ENCODE assay signal across 8 cellular contexts in the genomic region with DNA sequence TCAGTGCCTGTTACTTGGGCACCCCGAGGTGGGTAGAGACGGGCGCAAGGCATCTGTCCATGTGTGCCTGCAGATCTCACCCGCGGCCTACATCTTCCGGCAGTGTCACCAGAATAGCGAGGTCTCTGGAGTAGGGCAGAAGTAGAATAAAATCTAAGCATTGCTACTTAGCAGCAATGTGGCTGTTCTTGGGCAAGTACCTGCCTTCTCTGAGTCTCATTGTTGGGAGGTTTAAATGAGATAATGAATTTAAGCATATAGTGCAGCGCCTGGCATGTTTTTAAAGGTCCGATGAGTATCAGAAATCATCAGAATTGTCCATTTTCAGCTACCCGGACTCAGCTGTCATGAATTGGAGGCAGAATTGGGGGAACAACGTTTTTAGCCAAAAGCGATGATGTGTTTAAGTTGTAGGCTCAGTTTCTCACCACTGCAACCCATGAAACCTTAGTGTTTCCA. TPM values are rescaled to one million over a fixed set of nuclear protein-coding genes. Genes with fewer than 3 reads are reported as not detected.
A peak's percentile ranks its signal among the peaks of the same experiment; 100 is the strongest.
DNase-seq lines count a peak whose midpoint lies in the region; ATAC-seq and TF ChIP-seq lines count a peak whose summit lies in the region.

No MANE protein-coding gene starts in this region.

- no peak for TF ChIP-seq CTCF in SU-DHL-6 (IDR thresholded peaks at IDR 0.05; ENCODE audit: insufficient read depth, low read length, poor library complexity, severe bottlenecking)
- TF ChIP-seq CTCF in foreskin fibroblast (IDR thresholded peaks at IDR 0.05; ENCODE audit: low read depth, low read length) = no peak

- no peak for ATAC-seq in GM21619 (IDR thresholded peaks at IDR 0.05; ENCODE audit: unreplicated experiment)

- DNase-seq in activated CD4-positive, alpha-beta T cell treated with anti-CD3 and anti-CD28 coated beads, Interleukin-2, amount 10 ng/mL, durations not matched to agents 24 days and 14 days = peak; percentile 62
- DNase-seq in activated CD4-positive, alpha-beta T cell treated with anti-CD3 and anti-CD28 coated beads, Interleukin-2, amount 50 U/mL, for 4 hours = no peak
- DNase-seq in foreskin fibroblast (no peak), skeletal muscle cell (ENCODE audit: low read depth) (no peak), occipital lobe (lab: John Stamatoyannopoulos, UW) (no peak), mesenteric fat pad (ENCODE audit: low spot score) (no peak)

- peak overlapping the region; percentile 93 for H2AFZ ChIP-seq in SU-DHL-6 (ENCODE audit: low read depth, low read length, severe bottlenecking)

- peaks cover 20% of the 10 kb centered on the region for H3K79me2 ChIP-seq in SU-DHL-6 (ENCODE audit: insufficient read depth, low read length)

- H3K9me2 ChIP-seq in SU-DHL-6 (replicated peaks; ENCODE audit: insufficient read depth, low read length) = no peaks in the 10 kb centered on the region

- H3K9me3 ChIP-seq in SU-DHL-6 (ENCODE audit: insufficient read depth, low read length) = no peaks in the 10 kb centered on the region

- peak overlapping the region; percentile 81 for H3K4me2 ChIP-seq in SU-DHL-6 (ENCODE audit: low read depth, low read length, poor library complexity, severe bottlenecking)

- H4K20me1 ChIP-seq in SU-DHL-6 (ENCODE audit: low read depth, low read length) = no peaks in the 10 kb centered on the region

- H3K27ac Mint-ChIP-seq in activated CD4-positive, alpha-beta T cell treated with anti-CD3 and anti-CD28 coated beads, Interleukin-2, amount 10 ng/mL, durations not matched to agents 24 days and 14 days = peak overlapping the region; percentile 98

- peaks cover 7% of the 10 kb centered on the region; the same call in 1 of the 2 replicates for H3F3A ChIP-seq in SU-DHL-6 (ENCODE audit: insufficient read depth)

- H3K27me3 Mint-ChIP-seq in activated CD4-positive, alpha-beta T cell treated with anti-CD3 and anti-CD28 coated beads, Interleukin-2, amount 10 ng/mL, durations not matched to agents 24 days and 14 days = no peaks in the 10 kb centered on the region

- peaks cover 6% of the 10 kb centered on the region for H3K36me3 Mint-ChIP-seq in activated CD4-positive, alpha-beta T cell treated with anti-CD3 and anti-CD28 coated beads, Interleukin-2, amount 10 ng/mL, durations not matched to agents 24 days and 14 days (ENCODE audit: low read depth)

- peak overlapping the region; percentile 71 for H3K9ac ChIP-seq in SU-DHL-6 (ENCODE audit: low read length)

- peaks cover 13% of the 10 kb centered on the region for H3K4me1 Mint-ChIP-seq in activated CD4-positive, alpha-beta T cell treated with anti-CD3 and anti-CD28 coated beads, Interleukin-2, amount 10 ng/mL, durations not matched to agents 24 days and 14 days

- H3K27me3 ChIP-seq in SU-DHL-6 (ENCODE audit: low read length) = no peaks in the 10 kb centered on the region

- H3K4me3 ChIP-seq in SU-DHL-6 (ENCODE audit: insufficient read depth, low read length, poor library complexity, severe bottlenecking) = peak overlapping the region; percentile 75
- peak overlapping the region; percentile 97 to 98 for H3K4me3 ChIP-seq in foreskin fibroblast (ENCODE audit: low read depth in 1 of 2, low read length in 2 of 2)
- peak overlapping the region; percentile 92 for H3K4me3 ChIP-seq in skeletal muscle cell (ENCODE audit: low read depth, low read length)

- peak overlapping the region; percentile 98 for H3K4me3 Mint-ChIP-seq in activated CD4-positive, alpha-beta T cell treated with anti-CD3 and anti-CD28 coated beads, Interleukin-2, amount 10 ng/mL, durations not matched to agents 24 days and 14 days

- H3K36me3 ChIP-seq in SU-DHL-6 (ENCODE audit: low read length) = no peaks in the 10 kb centered on the region

- no peaks in the 10 kb centered on the region for H3K9me3 Mint-ChIP-seq in activated CD4-positive, alpha-beta T cell treated with anti-CD3 and anti-CD28 coated beads, Interleukin-2, amount 10 ng/mL, durations not matched to agents 24 days and 14 days

- H3K27ac ChIP-seq in SU-DHL-6 (ENCODE audit: low read depth, low read length) = peak overlapping the region; percentile 72

- intact Hi-C loops in activated CD4-positive, alpha-beta T cell treated with anti-CD3 and anti-CD28 coated beads, Interleukin-2, amount 10 ng/mL, durations not matched to agents 24 days and 14 days (cut with micrococcal nuclease) = loop anchor here (5.0 kb wide), 1 partner anchor 256 kb away; a partner anchor contains a TSS

RNA-seq across cellular contexts. Expression of a gene that starts 0.8 kb away (rescaled TPM):
- 38.2 and 40.0 TPM in 2 replicates for total RNA-seq in activated CD4-positive, alpha-beta T cell treated with anti-CD3 and anti-CD28 coated beads, Interleukin-2, amount 10 ng/mL, durations not matched to agents 24 days and 14 days
- total RNA-seq in occipital lobe = 22.0 TPM
- 22.0 TPM for total RNA-seq in mesenteric fat pad

RNA-seq across cellular contexts. Expression of a gene that starts 27.2 kb away (rescaled TPM):
- 1.6 and 2.0 TPM in 2 replicates for total RNA-seq in activated CD4-positive, alpha-beta T cell treated with anti-CD3 and anti-CD28 coated beads, Interleukin-2, amount 10 ng/mL, durations not matched to agents 24 days and 14 days
- 7.3 TPM for total RNA-seq in occipital lobe
- not detected for total RNA-seq in mesenteric fat pad

RNA-seq across cellular contexts. Expression of a gene that starts 49.2 kb away (rescaled TPM):
- total RNA-seq in activated CD4-positive, alpha-beta T cell treated with anti-CD3 and anti-CD28 coated beads, Interleukin-2, amount 10 ng/mL, durations not matched to agents 24 days and 14 days = 40.7 and 41.1 TPM in 2 replicates
- total RNA-seq in occipital lobe (5.0 TPM), mesenteric fat pad (20.3 TPM)

RNA-seq across cellular contexts. Expression of a gene that starts 58.7 kb away (rescaled TPM):
- 9.3 and 10.3 TPM in 2 replicates for total RNA-seq in activated CD4-positive, alpha-beta T cell treated with anti-CD3 and anti-CD28 coated beads, Interleukin-2, amount 10 ng/mL, durations not matched to agents 24 days and 14 days
- total RNA-seq in occipital lobe = 12.9 TPM
- total RNA-seq in mesenteric fat pad = 16.1 TPM
